In the genomic region with DNA sequence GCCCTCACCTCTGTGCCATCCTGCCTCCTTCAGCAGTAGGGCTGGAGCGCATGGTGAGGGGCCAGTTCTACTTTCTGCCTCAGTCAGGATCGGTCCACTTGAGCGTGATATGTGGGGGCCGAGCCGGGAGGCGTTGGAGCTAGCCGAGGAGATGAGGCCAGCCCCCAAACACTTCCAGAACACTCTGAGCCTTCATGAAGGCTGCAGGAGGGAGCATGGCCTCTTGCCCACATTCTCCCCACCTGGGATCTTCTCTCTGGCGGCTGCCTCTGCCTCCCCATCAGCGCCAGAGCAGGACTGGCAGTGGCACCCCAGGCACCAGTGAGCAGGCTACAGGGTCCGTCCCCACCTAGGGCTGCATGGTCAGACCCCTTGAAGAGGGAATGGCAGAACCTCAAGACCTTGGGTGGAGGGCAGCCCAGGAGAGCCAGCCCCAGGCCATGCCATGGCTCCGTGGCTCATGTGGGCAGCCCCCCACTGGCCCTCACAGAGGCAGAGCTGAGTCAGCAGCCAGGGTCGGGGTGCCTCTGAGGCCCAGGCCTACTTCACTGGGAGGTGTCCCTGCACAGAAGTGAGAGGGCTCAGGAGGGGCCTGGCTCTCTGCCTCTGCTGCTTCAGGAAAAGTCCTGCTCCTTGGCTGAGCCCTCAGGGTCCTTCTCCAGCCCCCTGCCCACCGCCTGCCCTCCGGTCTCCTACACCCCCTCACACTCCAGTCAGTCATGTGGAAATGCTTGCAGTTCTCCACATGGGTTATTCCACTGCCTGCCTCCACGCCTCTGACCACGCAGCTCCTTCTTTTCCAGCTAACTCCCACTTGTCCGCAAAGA, we compare ENCODE assay signal across 17 cellular contexts. TPM values are rescaled to one million over a fixed set of nuclear protein-coding genes. Genes with fewer than 3 reads are reported as not detected.
DNase-seq lines count a peak whose midpoint lies in the region; ATAC-seq and TF ChIP-seq lines count a peak whose summit lies in the region.
"Had no signal": no experiment of that assay in that cellular context is flagged by ENCODE, and none has a peak within 500 bp of the region (broad histone marks: within the 10 kb centered on the region; RNA-seq: fewer than 3 reads in every experiment).

No MANE protein-coding gene starts in this region.

- DNase-seq in AG04450 (ENCODE audit: low read depth, low spot score) (no peak), Calu3 (no peak), memory B cell (ENCODE audit: low spot score in 2 of 2) (no peak), DMS53 treated with DMSO at 0.1 percent for 48 hours (lab: John Stamatoyannopoulos, UW; ENCODE audit: unreplicated experiment) (no peak), mesenteric fat pad (ENCODE audit: low spot score) (no peak)
- DNase-seq in activated CD8-positive, alpha-beta T cell treated with anti-CD3 and anti-CD28 coated beads, Interleukin-2, amount 10 ng/mL, durations not matched to agents 7 days and 5 days: no peak
- DNase-seq: effector CD8-positive, alpha-beta T cell; kidney; NCI-H2171 treated with DMSO at 0.1 percent for 48 hours; SK-N-SH had no signal

- BruUV-seq in Calu3 (replicated peaks; lab: Mats Ljungman, UMichigan): no TSS peak

- intact Hi-C loops in Calu3 (cut with micrococcal nuclease; ENCODE audit: unreplicated experiment): no loop called here

- no peak for TF ChIP-seq CTCF in AG04450 (IDR thresholded peaks at IDR 0.05; ENCODE audit: low read depth, low read length)
- no peak for TF ChIP-seq CTCF in Calu3 (IDR thresholded peaks at IDR 0.05; ENCODE audit: unreplicated experiment)

- H3K4me3 ChIP-seq in AG04450 (ENCODE audit: low read depth, low read length): no peak overlapping the region
- H3K4me3 ChIP-seq: breast epithelium, HAP-1 had no signal

- no peaks in the 10 kb centered on the region for H3K27me3 ChIP-seq in AG04450 (ENCODE audit: control insufficient read depth, insufficient read depth, low read length)
- H3K27me3 ChIP-seq: breast epithelium had no signal

- POLR2A ChIA-PET in AG04450 (lab: Yijun Ruan, JAX): interaction anchor here (1.2 kb wide), 1 partner anchor 25 kb away, joined by 3 read pairs; no protein-coding TSS in a partner anchor
- POLR2A ChIA-PET in activated CD8-positive, alpha-beta T cell treated with anti-CD3 and anti-CD28 coated beads, Interleukin-2, amount 10 ng/mL, durations not matched to agents 7 days and 5 days (lab: Charles Lee): interaction anchor here (0.9 to 4.6 kb wide), 3 partner anchors 10 to 37 kb away, joined by 3 to 23 read pairs (median 4); no protein-coding TSS in a partner anchor

- H3K27ac Mint-ChIP-seq in Calu3 (ENCODE audit: unreplicated experiment) (peak overlapping the region; percentile 98), memory B cell (peak overlapping the region; percentile 96)
- H3K27ac Mint-ChIP-seq in activated CD8-positive, alpha-beta T cell treated with anti-CD3 and anti-CD28 coated beads, Interleukin-2, amount 10 ng/mL, durations not matched to agents 7 days and 5 days: peak overlapping the region; percentile 81

- H3K9me3 ChIP-seq in AG04450 (ENCODE audit: control insufficient read depth, insufficient read depth, low read length): no peaks in the 10 kb centered on the region
- H3K9me3 ChIP-seq: breast epithelium, HAP-1, SK-N-SH had no signal

- H3K4me3 Mint-ChIP-seq in Calu3 (ENCODE audit: low read depth, unreplicated experiment) (no peak overlapping the region), memory B cell (peak overlapping the region; percentile 59)
- H3K4me3 Mint-ChIP-seq in activated CD8-positive, alpha-beta T cell treated with anti-CD3 and anti-CD28 coated beads, Interleukin-2, amount 10 ng/mL, durations not matched to agents 7 days and 5 days: no peak overlapping the region

- CTCF ChIA-PET in AG04450 (lab: Charles Lee) (interaction anchor here (1.2 to 2.1 kb wide), 3 partner anchors 13 to 44 kb away, joined by 4 to 5 read pairs (median 4); no protein-coding TSS in a partner anchor), Calu3 (lab: Charles Lee) (interaction anchor here (1.1 to 2.0 kb wide), 2 partner anchors 11 kb away, joined by 4 to 25 read pairs; no protein-coding TSS in a partner anchor)
- CTCF ChIA-PET in activated CD8-positive, alpha-beta T cell treated with anti-CD3 and anti-CD28 coated beads, Interleukin-2, amount 10 ng/mL, durations not matched to agents 7 days and 5 days (lab: Charles Lee): interaction anchor here (2.6 to 5.3 kb wide), 2 partner anchors 11 to 13 kb away, joined by 8 to 24 read pairs; no protein-coding TSS in a partner anchor

- peaks cover 77% of the 10 kb centered on the region for H3K4me1 Mint-ChIP-seq in Calu3 (ENCODE audit: low read depth, unreplicated experiment)
- H3K4me1 Mint-ChIP-seq in activated CD8-positive, alpha-beta T cell treated with anti-CD3 and anti-CD28 coated beads, Interleukin-2, amount 10 ng/mL, durations not matched to agents 7 days and 5 days (ENCODE audit: low read depth): peaks cover 88% of the 10 kb centered on the region
- H3K4me1 Mint-ChIP-seq in memory B cell: peaks cover 86% of the 10 kb centered on the region

- ATAC-seq in activated CD8-positive, alpha-beta T cell treated with anti-CD3 and anti-CD28 coated beads, Interleukin-2, amount 10 ng/mL, durations not matched to agents 7 days and 5 days: no peak
- ATAC-seq in memory B cell (ENCODE audit: low read depth) (no peak), HG03378 (IDR thresholded peaks at IDR 0.05; ENCODE audit: unreplicated experiment) (no peak), GM19467 (IDR thresholded peaks at IDR 0.05; ENCODE audit: unreplicated experiment) (no peak)

- H3K27ac ChIP-seq in AG04450 (ENCODE audit: low read depth, low read length): peak overlapping the region; percentile 61
- H3K27ac ChIP-seq: breast epithelium, C4-2B, VCaP had no signal

- H3K36me3 Mint-ChIP-seq in Calu3 (ENCODE audit: insufficient read depth, unreplicated experiment) (peaks cover 16% of the 10 kb centered on the region), memory B cell (no peaks in the 10 kb centered on the region)
- H3K36me3 Mint-ChIP-seq in activated CD8-positive, alpha-beta T cell treated with anti-CD3 and anti-CD28 coated beads, Interleukin-2, amount 10 ng/mL, durations not matched to agents 7 days and 5 days (ENCODE audit: low read depth): no peaks in the 10 kb centered on the region

- H3K9me3 Mint-ChIP-seq in Calu3 (ENCODE audit: low read depth, unreplicated experiment) (peaks cover 2% of the 10 kb centered on the region), memory B cell (no peaks in the 10 kb centered on the region)
- no peaks in the 10 kb centered on the region for H3K9me3 Mint-ChIP-seq in activated CD8-positive, alpha-beta T cell treated with anti-CD3 and anti-CD28 coated beads, Interleukin-2, amount 10 ng/mL, durations not matched to agents 7 days and 5 days (ENCODE audit: insufficient read depth)

- H3K27me3 Mint-ChIP-seq in Calu3 (ENCODE audit: unreplicated experiment) (no peaks in the 10 kb centered on the region), memory B cell (no peaks in the 10 kb centered on the region)
- H3K27me3 Mint-ChIP-seq in activated CD8-positive, alpha-beta T cell treated with anti-CD3 and anti-CD28 coated beads, Interleukin-2, amount 10 ng/mL, durations not matched to agents 7 days and 5 days (ENCODE audit: low read depth): no peaks in the 10 kb centered on the region

RNA-seq across cellular contexts. Expression of gene CYP11A1, which starts 28.1 kb away (rescaled TPM):
- 0.09 and 0.14 TPM in 2 replicates for polyA plus RNA-seq in AG04450 (2011; rRNA removed)
- 0.23 and 0.35 TPM in 2 replicates for polyA minus RNA-seq in AG04450 (2011; rRNA and poly(A)+ RNA removed)
- total RNA-seq in Calu3 (2022): not detected in 2 replicates
- total RNA-seq in activated CD8-positive, alpha-beta T cell treated with anti-CD3 and anti-CD28 coated beads, Interleukin-2, amount 10 ng/mL, durations not matched to agents 7 days and 5 days: not detected
- 1.9 TPM for total RNA-seq in mesenteric fat pad
- total RNA-seq: G401 had no signal

RNA-seq across cellular contexts. Expression of gene SEMA7A, which starts 38.2 kb away (rescaled TPM):
- 7.5 and 11.4 TPM in 2 replicates for polyA plus RNA-seq in AG04450 (2011; rRNA removed)
- 12.9 and 16.0 TPM in 2 replicates for polyA minus RNA-seq in AG04450 (2011; rRNA and poly(A)+ RNA removed)
- total RNA-seq in Calu3 (2022): 67.6 and 74.8 TPM in 2 replicates
- 10 to 100 TPM; 16.1 to 16.9 TPM for total RNA-seq in activated CD8-positive, alpha-beta T cell treated with anti-CD3 and anti-CD28 coated beads, Interleukin-2, amount 10 ng/mL, durations not matched to agents 7 days and 5 days
- 2.1 TPM for total RNA-seq in mesenteric fat pad
